ENCODE assay signal across 1 cellular context in the genomic region with DNA sequence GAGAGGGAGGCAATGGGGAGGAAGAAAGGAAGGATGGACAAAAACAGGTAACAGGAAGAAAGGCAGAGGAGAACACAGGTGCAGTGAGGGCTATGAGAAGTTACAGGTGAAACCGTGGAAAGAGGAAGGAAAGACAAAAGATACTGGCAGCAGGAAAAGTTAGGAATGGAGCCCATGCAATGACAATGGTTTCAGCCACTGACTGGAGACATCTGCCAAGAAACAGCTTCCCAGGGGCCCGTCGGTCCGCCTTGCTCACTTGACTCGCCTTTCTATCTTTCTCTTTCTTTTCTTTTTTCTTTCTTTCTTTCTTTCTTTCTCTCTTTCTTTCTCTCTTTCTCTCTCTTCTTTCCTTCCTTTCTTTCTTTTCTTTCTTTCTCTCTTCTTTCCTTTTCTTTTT.
TF ChIP-seq lines count a peak whose summit lies in the region.

No MANE protein-coding gene starts in this region.

TF ChIP-seq in H1, 55 proteins besides CTCF, POLR2A, EP300 and RAD21 (continued from another document):
- TF ChIP-seq SRF (IDR thresholded peaks at IDR 0.05; ENCODE audit: low read depth, low read length) (no peak), JUND (IDR thresholded peaks at IDR 0.05; ENCODE audit: low read length) (no peak), SIX5 (IDR thresholded peaks at IDR 0.05; ENCODE audit: low read depth, low read length) (no peak)
